In genomic region chr17:49390548-49391324, GRCh38 we compare ENCODE assay signal across 8 cellular contexts. TPM values are rescaled to one million over a fixed set of nuclear protein-coding genes. Genes with fewer than 3 reads are reported as not detected.
DNase-seq lines count a peak whose midpoint lies in the region; ATAC-seq, FAIRE-seq and TF ChIP-seq lines count a peak whose summit lies in the region.

No MANE protein-coding gene starts in this region.

- H3K4me3 Mint-ChIP-seq in naive B cell: peak overlapping the region; percentile 26 to 96 (median 86)

- H3K27me3 ChIP-seq in brain microvascular endothelial cell (replicated peaks): no peaks in the 10 kb centered on the region

- peaks cover 0 to 18% of the 10 kb centered on the region in 2 donors for H3K36me3 Mint-ChIP-seq in naive B cell

- in situ Hi-C loops in brain microvascular endothelial cell (cut with HindIII; ENCODE audit: low pct_ligation_motif_present, low sequenced_read_pairs): no loop called here

- POLR2A ChIA-PET in GM10248 (lab: Yijun Ruan, JAX): no interaction called here

- H3K27me3 Mint-ChIP-seq in naive B cell: no peaks in the 10 kb centered on the region

- no peak for FAIRE-seq in urothelium cell line (lab: Jason Lieb, UNC)

- DNase-seq in GM10248 (ENCODE audit: extremely low spot score) (peak; percentile 60), NB4 (ENCODE audit: low read depth) (peak; percentile 83), choroid plexus epithelial cell (ENCODE audit: low read depth) (peak; percentile 35), naive B cell (peak; percentile 37), HCEC 1CT (no peak), urothelium cell line (ENCODE audit: low spot score) (no peak), brain microvascular endothelial cell (no peak), NCI-H1436 (lab: John Stamatoyannopoulos, UW) (no peak)

- H3K9me3 Mint-ChIP-seq in naive B cell: peaks cover 0 to 2% (median 0%) of the 10 kb centered on the region in 7 donors

- TF ChIP-seq CTCF in GM10248 (IDR thresholded peaks at IDR 0.05; ENCODE audit: control extremely low read depth, extremely low read depth, low read depth, missing control alignments) (no peak), NB4 (IDR thresholded peaks at IDR 0.05; ENCODE audit: low read depth, low read length) (no peak), choroid plexus epithelial cell (conservative IDR thresholded peaks at IDR 0.05; ENCODE audit: low read depth, low read length) (no peak), brain microvascular endothelial cell (IDR thresholded peaks at IDR 0.05; ENCODE audit: low read depth, low read length, missing control alignments) (no peak)

- H3K27ac ChIP-seq in brain microvascular endothelial cell: no peak overlapping the region

- CTCF ChIA-PET in GM10248 (lab: Yijun Ruan, JAX): interaction anchor here (0.8 to 6.7 kb wide), 8 partner anchors 18 to 165 kb away, joined by 3 to 52 read pairs (median 4); no protein-coding TSS in a partner anchor

- peaks cover 62 to 95% (median 74%) of the 10 kb centered on the region in 3 donors for H3K4me1 Mint-ChIP-seq in naive B cell

- H3K27ac Mint-ChIP-seq in naive B cell: peak overlapping the region; percentile 88 to 99 (median 98)

- H3K4me3 ChIP-seq in NB4 (ENCODE audit: low read depth, low read length): peak overlapping the region; percentile 57
- H3K4me3 ChIP-seq in choroid plexus epithelial cell (ENCODE audit: low read depth, low read length): no peak overlapping the region
- H3K4me3 ChIP-seq in brain microvascular endothelial cell (ENCODE audit: low read depth, low read length): no peak overlapping the region

- peak; percentile 35 to 37 for ATAC-seq in naive B cell (ENCODE audit: low read depth in 2 of 2)

- no peaks in the 10 kb centered on the region for H3K36me3 ChIP-seq in brain microvascular endothelial cell (replicated peaks)

- no peak for TF ChIP-seq POLR2A in NB4 (IDR thresholded peaks at IDR 0.05; ENCODE audit: extremely low read depth, insufficient read length)

RNA-seq across cellular contexts. Expression of gene PHB1, which starts 23.9 kb away (rescaled TPM):
- polyA plus RNA-seq in naive B cell (ENCODE audit: low read depth in 6 of 6): 100 to 1,000 TPM; 122 to 241 (median 136) TPM

RNA-seq across cellular contexts. Expression of gene ZNF652, which starts 28.7 kb away (rescaled TPM):
- polyA plus RNA-seq in naive B cell (ENCODE audit: low read depth in 6 of 6): 10 to 100 TPM; 16.9 to 38.2 (median 33.7) TPM

Comparison
In these comparisons a context has a peak if more than half of its experiments do, and no peak if none do; other contexts are left out.
1. DNase-seq: peak in GM10248 (single experiment), NB4 (single experiment), choroid plexus epithelial cell (single experiment) and naive B cell (single experiment); none in HCEC 1CT (single experiment), urothelium cell line (single experiment), brain microvascular endothelial cell (single experiment) and NCI-H1436 (single experiment).